ENCODE assay signal across 8 cellular contexts in genomic region chr15:63050737-63051700, GRCh38. TPM values are rescaled to one million over a fixed set of nuclear protein-coding genes. Genes with fewer than 3 reads are reported as not detected.
DNase-seq lines count a peak whose midpoint lies in the region; ATAC-seq, FAIRE-seq and TF ChIP-seq lines count a peak whose summit lies in the region.

No MANE protein-coding gene starts in this region.

- DNase-seq in NCI-H2171 treated with DMSO at 0.1 percent for 48 hours (lab: John Stamatoyannopoulos, UW) (peak; percentile 28), NCI-H2171 (lab: John Stamatoyannopoulos, UW) (no peak), iris pigment epithelial cell (ENCODE audit: low read depth) (peak; percentile 56), tibial nerve (ENCODE audit: low spot score in 2 of 2) (no peak), WERI-Rb-1 (no peak), D721Med (ENCODE audit: insufficient read length, low spot score) (no peak)
- no peak for DNase-seq in stimulated activated naive CD8-positive, alpha-beta T cell treated with anti-CD3 and anti-CD28 coated beads, Interleukin-15, amount 100 ng/mL, for 72 hours

- TF ChIP-seq CTCF in tibial nerve (IDR thresholded peaks at IDR 0.05) (no peak), WERI-Rb-1 (IDR thresholded peaks at IDR 0.05; ENCODE audit: low read depth, low read length) (no peak), D721Med (IDR thresholded peaks at IDR 0.05; ENCODE audit: insufficient read depth, missing control alignments) (no peak)

- H3K27me3 Mint-ChIP-seq in stimulated activated naive CD8-positive, alpha-beta T cell treated with anti-CD3 and anti-CD28 coated beads, Interleukin-15, amount 100 ng/mL, for 72 hours: peaks cover 19% of the 10 kb centered on the region

- no peak overlapping the region for H3K4me3 Mint-ChIP-seq in stimulated activated naive CD8-positive, alpha-beta T cell treated with anti-CD3 and anti-CD28 coated beads, Interleukin-15, amount 100 ng/mL, for 72 hours

- H3K27ac ChIP-seq in tibial nerve (peak overlapping the region in 3 of 4 donors; percentile 84 to 90 (median 88)), WERI-Rb-1 (no peak overlapping the region)

- no peaks in the 10 kb centered on the region for H3K9me3 Mint-ChIP-seq in stimulated activated naive CD8-positive, alpha-beta T cell treated with anti-CD3 and anti-CD28 coated beads, Interleukin-15, amount 100 ng/mL, for 72 hours

- 30 to 32% methylated on average over 5 of the region's 5 CpGs for WGBS in tibial nerve, 2 donors

- no peak overlapping the region for H3K4me3 ChIP-seq in tibial nerve
- H3K4me3 ChIP-seq in WERI-Rb-1 (ENCODE audit: low read depth, low read length): no peak overlapping the region

- ATAC-seq in SK-N-SH treated with all-trans-retinoic acid at 6 μM for 48 hours: peak; percentile 0; the same call in 2 of the 3 replicates
- ATAC-seq in stimulated activated naive CD8-positive, alpha-beta T cell treated with anti-CD3 and anti-CD28 coated beads, Interleukin-15, amount 100 ng/mL, for 72 hours: no peak

- no peak for FAIRE-seq in D721Med (lab: Jason Lieb, UNC)

- H3K27me3 ChIP-seq in tibial nerve (no peaks in the 10 kb centered on the region), WERI-Rb-1 (ENCODE audit: insufficient read depth, low read depth, severe bottlenecking) (no peaks in the 10 kb centered on the region)

- H3K9me3 ChIP-seq in tibial nerve: no peaks in the 10 kb centered on the region
- H3K9me3 ChIP-seq in WERI-Rb-1 (ENCODE audit: severe bottlenecking): no peaks in the 10 kb centered on the region

- peaks cover 0 to 91% (median 53%) of the 10 kb centered on the region in 4 donors for H3K4me1 ChIP-seq in tibial nerve

- no peak for TF ChIP-seq POLR2A in tibial nerve (IDR thresholded peaks at IDR 0.05)

- no peak overlapping the region for H3K27ac Mint-ChIP-seq in stimulated activated naive CD8-positive, alpha-beta T cell treated with anti-CD3 and anti-CD28 coated beads, Interleukin-15, amount 100 ng/mL, for 72 hours

- peaks cover 26% of the 10 kb centered on the region for H3K4me1 Mint-ChIP-seq in stimulated activated naive CD8-positive, alpha-beta T cell treated with anti-CD3 and anti-CD28 coated beads, Interleukin-15, amount 100 ng/mL, for 72 hours

- H3K36me3 ChIP-seq in tibial nerve (peaks cover 0 to under 1% (median 0%) of the 10 kb centered on the region in 3 donors), WERI-Rb-1 (no peaks in the 10 kb centered on the region)

- peak in 1 of 2 donors; percentile 22 for TF ChIP-seq EP300 in tibial nerve (IDR thresholded peaks at IDR 0.05)

TF ChIP-seq in SK-N-SH treated with all-trans-retinoic acid at 6 μM for 48 hours, 23 proteins besides CTCF, POLR2A, EP300 and RAD21 (continues in another document):
- TF ChIP-seq ZNF70 (CRISPR knock-in tag; IDR thresholded peaks at IDR 0.05) (no peak), ESRRG (CRISPR knock-in tag; IDR thresholded peaks at IDR 0.05) (no peak), TOX (CRISPR knock-in tag; IDR thresholded peaks at IDR 0.05; ENCODE audit: borderline replicate concordance) (0 out of 2 replicates have a peak, but pooled peaks have one; percentile 18), ZNF8 (CRISPR knock-in tag; IDR thresholded peaks at IDR 0.05) (no peak), SNAI2 (CRISPR knock-in tag; IDR thresholded peaks at IDR 0.05) (no peak), ISL1 (CRISPR knock-in tag; IDR thresholded peaks at IDR 0.05) (peak; percentile 13; the same call in 1 of the 2 replicates), TCF4 (CRISPR knock-in tag; IDR thresholded peaks at IDR 0.05; ENCODE audit: borderline replicate concordance) (no peak), ZFP30 (CRISPR knock-in tag; IDR thresholded peaks at IDR 0.05) (no peak), BACH2 (CRISPR knock-in tag; IDR thresholded peaks at IDR 0.05; ENCODE audit: borderline replicate concordance) (no peak), CSDC2 (CRISPR knock-in tag; IDR thresholded peaks at IDR 0.05) (peak; percentile 19; the same call in 1 of the 2 replicates), CREB5 (CRISPR knock-in tag; IDR thresholded peaks at IDR 0.05; ENCODE audit: low read depth) (no peak), ZNF565 (CRISPR knock-in tag; conservative IDR thresholded peaks at IDR 0.05; ENCODE audit: low read depth) (no peak), RARB (CRISPR knock-in tag; IDR thresholded peaks at IDR 0.05) (peak; percentile 20; the same call in 1 of the 2 replicates), OSR1 (CRISPR knock-in tag; IDR thresholded peaks at IDR 0.05) (no peak), PPARA (CRISPR knock-in tag; IDR thresholded peaks at IDR 0.05; ENCODE audit: borderline replicate concordance) (no peak), GLIS3 (CRISPR knock-in tag; IDR thresholded peaks at IDR 0.05) (0 out of 2 replicates have a peak, but pooled peaks have one; percentile 24), ARNTL (CRISPR knock-in tag; IDR thresholded peaks at IDR 0.05; ENCODE audit: borderline replicate concordance, low read depth) (no peak)
- TF ChIP-seq, protein P1, sequence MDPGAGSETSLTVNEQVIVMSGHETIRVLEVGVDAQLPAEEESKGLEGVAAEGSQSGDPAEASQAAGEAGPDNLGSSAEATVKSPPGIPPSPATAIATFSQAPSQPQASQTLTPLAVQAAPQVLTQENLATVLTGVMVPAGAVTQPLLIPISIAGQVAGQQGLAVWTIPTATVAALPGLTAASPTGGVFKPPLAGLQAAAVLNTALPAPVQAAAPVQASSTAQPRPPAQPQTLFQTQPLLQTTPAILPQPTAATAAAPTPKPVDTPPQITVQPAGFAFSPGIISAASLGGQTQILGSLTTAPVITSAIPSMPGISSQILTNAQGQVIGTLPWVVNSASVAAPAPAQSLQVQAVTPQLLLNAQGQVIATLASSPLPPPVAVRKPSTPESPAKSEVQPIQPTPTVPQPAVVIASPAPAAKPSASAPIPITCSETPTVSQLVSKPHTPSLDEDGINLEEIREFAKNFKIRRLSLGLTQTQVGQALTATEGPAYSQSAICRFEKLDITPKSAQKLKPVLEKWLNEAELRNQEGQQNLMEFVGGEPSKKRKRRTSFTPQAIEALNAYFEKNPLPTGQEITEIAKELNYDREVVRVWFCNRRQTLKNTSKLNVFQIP (CRISPR knock-in tag; IDR thresholded peaks at IDR 0.05; ENCODE audit: borderline replicate concordance, low read depth): 0 out of 2 replicates have a peak, but pooled peaks have one; percentile 47
- TF ChIP-seq, protein P2, sequence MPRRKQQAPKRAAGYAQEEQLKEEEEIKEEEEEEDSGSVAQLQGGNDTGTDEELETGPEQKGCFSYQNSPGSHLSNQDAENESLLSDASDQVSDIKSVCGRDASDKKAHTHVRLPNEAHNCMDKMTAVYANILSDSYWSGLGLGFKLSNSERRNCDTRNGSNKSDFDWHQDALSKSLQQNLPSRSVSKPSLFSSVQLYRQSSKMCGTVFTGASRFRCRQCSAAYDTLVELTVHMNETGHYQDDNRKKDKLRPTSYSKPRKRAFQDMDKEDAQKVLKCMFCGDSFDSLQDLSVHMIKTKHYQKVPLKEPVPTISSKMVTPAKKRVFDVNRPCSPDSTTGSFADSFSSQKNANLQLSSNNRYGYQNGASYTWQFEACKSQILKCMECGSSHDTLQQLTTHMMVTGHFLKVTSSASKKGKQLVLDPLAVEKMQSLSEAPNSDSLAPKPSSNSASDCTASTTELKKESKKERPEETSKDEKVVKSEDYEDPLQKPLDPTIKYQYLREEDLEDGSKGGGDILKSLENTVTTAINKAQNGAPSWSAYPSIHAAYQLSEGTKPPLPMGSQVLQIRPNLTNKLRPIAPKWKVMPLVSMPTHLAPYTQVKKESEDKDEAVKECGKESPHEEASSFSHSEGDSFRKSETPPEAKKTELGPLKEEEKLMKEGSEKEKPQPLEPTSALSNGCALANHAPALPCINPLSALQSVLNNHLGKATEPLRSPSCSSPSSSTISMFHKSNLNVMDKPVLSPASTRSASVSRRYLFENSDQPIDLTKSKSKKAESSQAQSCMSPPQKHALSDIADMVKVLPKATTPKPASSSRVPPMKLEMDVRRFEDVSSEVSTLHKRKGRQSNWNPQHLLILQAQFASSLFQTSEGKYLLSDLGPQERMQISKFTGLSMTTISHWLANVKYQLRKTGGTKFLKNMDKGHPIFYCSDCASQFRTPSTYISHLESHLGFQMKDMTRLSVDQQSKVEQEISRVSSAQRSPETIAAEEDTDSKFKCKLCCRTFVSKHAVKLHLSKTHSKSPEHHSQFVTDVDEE (CRISPR knock-in tag; IDR thresholded peaks at IDR 0.05): no peak
- TF ChIP-seq, protein P3, sequence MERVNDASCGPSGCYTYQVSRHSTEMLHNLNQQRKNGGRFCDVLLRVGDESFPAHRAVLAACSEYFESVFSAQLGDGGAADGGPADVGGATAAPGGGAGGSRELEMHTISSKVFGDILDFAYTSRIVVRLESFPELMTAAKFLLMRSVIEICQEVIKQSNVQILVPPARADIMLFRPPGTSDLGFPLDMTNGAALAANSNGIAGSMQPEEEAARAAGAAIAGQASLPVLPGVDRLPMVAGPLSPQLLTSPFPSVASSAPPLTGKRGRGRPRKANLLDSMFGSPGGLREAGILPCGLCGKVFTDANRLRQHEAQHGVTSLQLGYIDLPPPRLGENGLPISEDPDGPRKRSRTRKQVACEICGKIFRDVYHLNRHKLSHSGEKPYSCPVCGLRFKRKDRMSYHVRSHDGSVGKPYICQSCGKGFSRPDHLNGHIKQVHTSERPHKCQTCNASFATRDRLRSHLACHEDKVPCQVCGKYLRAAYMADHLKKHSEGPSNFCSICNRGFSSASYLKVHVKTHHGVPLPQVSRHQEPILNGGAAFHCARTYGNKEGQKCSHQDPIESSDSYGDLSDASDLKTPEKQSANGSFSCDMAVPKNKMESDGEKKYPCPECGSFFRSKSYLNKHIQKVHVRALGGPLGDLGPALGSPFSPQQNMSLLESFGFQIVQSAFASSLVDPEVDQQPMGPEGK (CRISPR knock-in tag; IDR thresholded peaks at IDR 0.05; ENCODE audit: borderline replicate concordance): 0 out of 2 replicates have a peak, but pooled peaks have one; percentile 12

RNA-seq across cellular contexts. Expression of gene TPM1, which starts 8.5 kb away (rescaled TPM):
- 100 to 1,000 TPM; 311 to 468 (median 366) TPM for total RNA-seq in tibial nerve

Comparison
In these comparisons a context has a peak if more than half of its experiments do, and no peak if none do; other contexts are left out.
1. DNase-seq: peak in NCI-H2171 treated with DMSO at 0.1 percent for 48 hours (single experiment) and iris pigment epithelial cell (single experiment); none in NCI-H2171 (single experiment), tibial nerve (0 of 2), WERI-Rb-1 (single experiment), D721Med (single experiment) and stimulated activated naive CD8-positive, alpha-beta T cell treated with anti-CD3 and anti-CD28 coated beads, Interleukin-15, amount 100 ng/mL, for 72 hours (0 of 2).